In genomic region chr1:95176859-95177258, GRCh38 we compare ENCODE assay signal across 24 cellular contexts. TPM values are rescaled to one million over a fixed set of nuclear protein-coding genes. Genes with fewer than 3 reads are reported as not detected.
"Had no signal": no experiment of that assay in that cellular context is flagged by ENCODE, and none has a peak within 500 bp of the region (broad histone marks: within the 10 kb centered on the region; RNA-seq: fewer than 3 reads in every experiment).

No MANE protein-coding gene starts in this region.

- H3K4me1 Mint-ChIP-seq: activated naive CD8-positive, alpha-beta T cell treated with anti-CD3 and anti-CD28 coated beads for 36 hours had no signal

- DNase-seq: activated CD4-positive, alpha-beta T cell treated with anti-CD3 and anti-CD28 coated beads for 4 hours; activated CD4-positive, alpha-beta T cell treated with anti-CD3 and anti-CD28 coated beads, Interleukin-2, amount 50 U/mL, for 48 hours; activated CD4-positive, CD25-positive, alpha-beta regulatory T cell; activated CD8-positive, alpha-beta memory T cell treated with anti-CD3 and anti-CD28 coated beads, Interleukin-2, amount 50 U/mL, for 48 hours; activated naive CD4-positive, alpha-beta T cell treated with Interleukin-2 at 50 U/mL for 16 hours; activated naive CD8-positive, alpha-beta T cell treated with anti-CD3 and anti-CD28 coated beads for 36 hours; activated T-cell treated with anti-CD3 and anti-CD28 coated beads, Interleukin-2, amount 50 U/mL, for 48 hours; central memory CD4-positive, alpha-beta T cell; effector memory CD8-positive, alpha-beta T cell; hypothalamus; left colon; naive thymus-derived CD8-positive, alpha-beta T cell; stimulated activated CD4-positive, alpha-beta T cell treated with anti-CD3 and anti-CD28 coated beads, Interleukin-2, amount 100 ng/mL, for 48 hours; stimulated activated CD8-positive, alpha-beta memory T cell treated with anti-CD3 and anti-CD28 coated beads, Interleukin-4, amount 100 ng/mL, for 48 hours; substantia nigra; T1000; thyroid gland had no signal

- H3K36me3 Mint-ChIP-seq: activated naive CD8-positive, alpha-beta T cell treated with anti-CD3 and anti-CD28 coated beads for 36 hours had no signal

- H3K4me3 ChIP-seq: esophagus muscularis mucosa, thyroid gland had no signal

- H3K27me3 Mint-ChIP-seq: progenitor cell of endocrine pancreas had no signal

- H3K9me3 Mint-ChIP-seq: activated naive CD8-positive, alpha-beta T cell treated with anti-CD3 and anti-CD28 coated beads for 36 hours; effector memory CD8-positive, alpha-beta T cell; stimulated activated naive CD8-positive, alpha-beta T cell treated with anti-CD3 and anti-CD28 coated beads, Interleukin-15, Interleukin-2, amounts not matched to agents 100 ng/mL and 50 ng/mL, for 24 hours; T-helper 1 cell treated with Interleukin-12 subunit alpha and Interleukin-12 subunit beta and Interleukin-4 antibody, amounts not matched to agents 30 μg/mL and 1 μg/mL, for 36 hours had no signal

- FAIRE-seq: astrocyte, frontal cortex, keratinocyte had no signal

- H3K27me3 ChIP-seq: esophagus muscularis mucosa, thyroid gland had no signal

- H3K27ac ChIP-seq: esophagus muscularis mucosa, thyroid gland had no signal

- ATAC-seq: effector memory CD8-positive, alpha-beta T cell; left colon; naive thymus-derived CD8-positive, alpha-beta T cell had no signal

- H3K4me3 Mint-ChIP-seq: activated naive CD8-positive, alpha-beta T cell treated with anti-CD3 and anti-CD28 coated beads for 36 hours; effector memory CD8-positive, alpha-beta T cell; naive thymus-derived CD8-positive, alpha-beta T cell; stimulated activated naive CD8-positive, alpha-beta T cell treated with anti-CD3 and anti-CD28 coated beads, Interleukin-15, Interleukin-2, amounts not matched to agents 100 ng/mL and 50 ng/mL, for 24 hours; T-helper 1 cell treated with Interleukin-12 subunit alpha and Interleukin-12 subunit beta and Interleukin-4 antibody, amounts not matched to agents 30 μg/mL and 1 μg/mL, for 36 hours had no signal

- H3K36me3 ChIP-seq: thyroid gland had no signal

- H3K9me3 ChIP-seq: esophagus muscularis mucosa, thyroid gland had no signal

- H3K27ac Mint-ChIP-seq: activated naive CD8-positive, alpha-beta T cell treated with anti-CD3 and anti-CD28 coated beads for 36 hours; effector memory CD8-positive, alpha-beta T cell; progenitor cell of endocrine pancreas; stimulated activated naive CD8-positive, alpha-beta T cell treated with anti-CD3 and anti-CD28 coated beads, Interleukin-15, Interleukin-2, amounts not matched to agents 100 ng/mL and 50 ng/mL, for 24 hours; T-helper 1 cell treated with Interleukin-12 subunit alpha and Interleukin-12 subunit beta and Interleukin-4 antibody, amounts not matched to agents 30 μg/mL and 1 μg/mL, for 36 hours had no signal

RNA-seq across cellular contexts. Expression of gene TLCD4, which starts 59.7 kb away (rescaled TPM):
- polyA plus RNA-seq: naive thymus-derived CD8-positive, alpha-beta T cell had no signal
